In genomic region chr15:78563092-78563491, GRCh38 we compare ENCODE assay signal across 36 cellular contexts. TPM values are rescaled to one million over a fixed set of nuclear protein-coding genes. Genes with fewer than 3 reads are reported as not detected.
"Had no signal": no experiment of that assay in that cellular context is flagged by ENCODE, and none has a peak within 500 bp of the region (broad histone marks: within the 10 kb centered on the region; RNA-seq: fewer than 3 reads in every experiment).

No MANE protein-coding gene starts in this region.

- DNase-seq: activated B cell treated with CpG ODN at 0.5 μM for 24 hours; activated CD4-positive, alpha-beta memory T cell treated with anti-CD3 and anti-CD28 coated beads for 36 hours; activated CD4-positive, alpha-beta T cell treated with anti-CD3 and anti-CD28 coated beads for 4 hours; activated CD4-positive, alpha-beta T cell treated with anti-CD3 and anti-CD28 coated beads, Interleukin-2, amount 10 ng/mL, durations not matched to agents 24 days and 14 days; activated CD4-positive, alpha-beta T cell treated with anti-CD3 and anti-CD28 coated beads, Interleukin-2, amount 50 U/mL, for 1 hour; activated CD4-positive, alpha-beta T cell treated with anti-CD3 and anti-CD28 coated beads, Interleukin-2, amount 50 U/mL, for 4 hours; activated CD4-positive, CD25-positive, alpha-beta regulatory T cell treated with anti-CD3 and anti-CD28 coated beads, Interleukin-2, amount 50 U/mL, for 72 hours; activated CD8-positive, alpha-beta memory T cell treated with anti-CD3 and anti-CD28 coated beads, Interleukin-2, amount 50 U/mL, for 4 hours; activated CD8-positive, alpha-beta T cell treated with anti-CD3 and anti-CD28 coated beads for 36 hours; activated effector memory CD4-positive, alpha-beta T cell treated with anti-CD3 and anti-CD28 coated beads, Interleukin-2, amount 50 U/mL, for 16 hours; activated gamma-delta T cell treated with Interleukin-2 at 50 U/mL for 16 hours; activated naive CD4-positive, alpha-beta T cell; activated naive CD4-positive, alpha-beta T cell treated with anti-CD3 and anti-CD28 coated beads for 36 hours; activated naive CD4-positive, alpha-beta T cell treated with anti-CD3 and anti-CD28 coated beads, Interleukin-2, amount 50 U/mL, for 16 hours; activated T-cell treated with anti-CD3 and anti-CD28 coated beads for 4 hours; activated T-cell treated with anti-CD3 and anti-CD28 coated beads, Interleukin-2, amount 50 U/mL, for 1 hour; activated T-cell treated with anti-CD3 and anti-CD28 coated beads, Interleukin-2, amount 50 U/mL, for 4 hours; activated T-cell treated with anti-CD3 and anti-CD28 coated beads, Interleukin-2, amount 50 U/mL, for 72 hours; adrenal gland; amniotic stem cell; aorta; body of pancreas; brain microvascular endothelial cell; central memory CD4-positive, alpha-beta T cell; T-cell; T-helper 17 cell; T-helper 9 cell had no signal

- H3K27me3 ChIP-seq: adrenal gland, body of pancreas, brain microvascular endothelial cell, breast epithelium had no signal

- H3K9me3 ChIP-seq: adrenal gland, body of pancreas, breast epithelium had no signal

- H3K4me3 ChIP-seq: adrenal gland, body of pancreas, breast epithelium had no signal

- H3K9me3 Mint-ChIP-seq: activated B cell treated with CpG ODN at 0.5 μM for 24 hours; activated CD4-positive, alpha-beta memory T cell treated with anti-CD3 and anti-CD28 coated beads for 36 hours; activated CD4-positive, alpha-beta T cell treated with anti-CD3 and anti-CD28 coated beads, Interleukin-2, amount 10 ng/mL, durations not matched to agents 24 days and 14 days; activated CD8-positive, alpha-beta T cell treated with anti-CD3 and anti-CD28 coated beads for 36 hours; activated naive CD4-positive, alpha-beta T cell treated with anti-CD3 and anti-CD28 coated beads for 36 hours; activated naive CD4-positive, alpha-beta T cell treated with anti-CD3 and anti-CD28 coated beads, Interleukin-2, amount 50 U/mL, for 72 hours; activated T-cell treated with anti-CD3 and anti-CD28 coated beads, Interleukin-2, amount 50 U/mL, for 4 hours; activated T-cell treated with anti-CD3 and anti-CD28 coated beads, Interleukin-2, amount 50 U/mL, for 72 hours; activated T-helper 1 cell treated with anti-CD3 and anti-CD28 coated beads, Interleukin-12 subunit alpha, Interleukin-12 subunit beta, Interleukin-2, Interleukin-4 antibody, amounts not matched to agents 30 ng/mL and 10 ng/mL and 1 ng/mL, durations not matched to agents 14 hours and 24 hours and 36 hours; activated T-helper 17 cell treated with anti-CD3 and anti-CD28 coated beads, Interleukin-2, amount 50 U/mL, for 72 hours; T-cell; T-helper 2 cell treated with Interferon-gamma antibody and Interleukin-4, amounts not matched to agents 5 μg/mL and 100 μg/mL, for 36 hours had no signal

- H3K36me3 ChIP-seq: adrenal gland, brain microvascular endothelial cell, breast epithelium had no signal

- H3K4me1 ChIP-seq: breast epithelium had no signal

- ATAC-seq: activated CD8-positive, alpha-beta T cell treated with anti-CD3 and anti-CD28 coated beads for 36 hours; activated naive CD4-positive, alpha-beta T cell treated with anti-CD3 and anti-CD28 coated beads, Interleukin-2, amount 50 U/mL, for 72 hours; activated T-cell treated with anti-CD3 and anti-CD28 coated beads, Interleukin-2, amount 50 U/mL, for 4 hours; activated T-cell treated with anti-CD3 and anti-CD28 coated beads, Interleukin-2, amount 50 U/mL, for 72 hours; activated T-helper 17 cell treated with anti-CD3 and anti-CD28 coated beads, Interleukin-2, amount 50 U/mL, for 72 hours; body of pancreas; T-cell; T-helper 17 cell had no signal

- H3K27ac ChIP-seq: adrenal gland, body of pancreas, brain microvascular endothelial cell, breast epithelium, VCaP had no signal

- H3K4me3 Mint-ChIP-seq: activated B cell treated with CpG ODN at 0.5 μM for 24 hours; activated CD4-positive, alpha-beta memory T cell treated with anti-CD3 and anti-CD28 coated beads for 36 hours; activated CD4-positive, alpha-beta T cell treated with anti-CD3 and anti-CD28 coated beads, Interleukin-2, amount 10 ng/mL, durations not matched to agents 24 days and 14 days; activated CD8-positive, alpha-beta T cell treated with anti-CD3 and anti-CD28 coated beads for 36 hours; activated naive CD4-positive, alpha-beta T cell treated with anti-CD3 and anti-CD28 coated beads for 36 hours; activated T-cell treated with anti-CD3 and anti-CD28 coated beads, Interleukin-2, amount 50 U/mL, for 4 hours; activated T-cell treated with anti-CD3 and anti-CD28 coated beads, Interleukin-2, amount 50 U/mL, for 72 hours; activated T-helper 1 cell treated with anti-CD3 and anti-CD28 coated beads, Interleukin-12 subunit alpha, Interleukin-12 subunit beta, Interleukin-2, Interleukin-4 antibody, amounts not matched to agents 30 ng/mL and 10 ng/mL and 1 ng/mL, durations not matched to agents 14 hours and 24 hours and 36 hours; activated T-helper 17 cell treated with anti-CD3 and anti-CD28 coated beads, Interleukin-2, amount 50 U/mL, for 72 hours; T-helper 17 cell; T-helper 2 cell treated with Interferon-gamma antibody and Interleukin-4, amounts not matched to agents 5 μg/mL and 100 μg/mL, for 36 hours had no signal

- H3K27ac Mint-ChIP-seq: activated B cell treated with CpG ODN at 0.5 μM for 24 hours; activated CD4-positive, alpha-beta memory T cell treated with anti-CD3 and anti-CD28 coated beads for 36 hours; activated CD4-positive, alpha-beta T cell treated with anti-CD3 and anti-CD28 coated beads, Interleukin-2, amount 10 ng/mL, durations not matched to agents 24 days and 14 days; activated CD8-positive, alpha-beta T cell treated with anti-CD3 and anti-CD28 coated beads for 36 hours; activated naive CD4-positive, alpha-beta T cell treated with anti-CD3 and anti-CD28 coated beads for 36 hours; activated naive CD4-positive, alpha-beta T cell treated with anti-CD3 and anti-CD28 coated beads, Interleukin-2, amount 50 U/mL, for 72 hours; activated T-cell treated with anti-CD3 and anti-CD28 coated beads, Interleukin-2, amount 50 U/mL, for 72 hours; activated T-helper 1 cell treated with anti-CD3 and anti-CD28 coated beads, Interleukin-12 subunit alpha, Interleukin-12 subunit beta, Interleukin-2, Interleukin-4 antibody, amounts not matched to agents 30 ng/mL and 10 ng/mL and 1 ng/mL, durations not matched to agents 14 hours and 24 hours and 36 hours; activated T-helper 17 cell treated with anti-CD3 and anti-CD28 coated beads, Interleukin-2, amount 50 U/mL, for 72 hours; T-cell; T-helper 17 cell; T-helper 2 cell treated with Interferon-gamma antibody and Interleukin-4, amounts not matched to agents 5 μg/mL and 100 μg/mL, for 36 hours had no signal

- H3K36me3 Mint-ChIP-seq: activated CD4-positive, alpha-beta memory T cell treated with anti-CD3 and anti-CD28 coated beads for 36 hours; T-cell had no signal

RNA-seq across cellular contexts. Expression of gene CHRNA3, which starts 57.7 kb away (rescaled TPM):
- total RNA-seq: activated B cell treated with CpG ODN at 0.5 μM for 24 hours; activated CD4-positive, alpha-beta memory T cell treated with anti-CD3 and anti-CD28 coated beads for 36 hours; activated CD4-positive, alpha-beta T cell treated with anti-CD3 and anti-CD28 coated beads, Interleukin-2, amount 10 ng/mL, durations not matched to agents 24 days and 14 days; activated CD8-positive, alpha-beta memory T cell treated with anti-CD3 and anti-CD28 coated beads for 36 hours; activated CD8-positive, alpha-beta T cell treated with anti-CD3 and anti-CD28 coated beads for 36 hours; activated naive CD4-positive, alpha-beta T cell treated with anti-CD3 and anti-CD28 coated beads for 36 hours; activated naive CD4-positive, alpha-beta T cell treated with anti-CD3 and anti-CD28 coated beads, Interleukin-2, amount 50 U/mL, for 72 hours; activated T-cell treated with anti-CD3 and anti-CD28 coated beads, Interleukin-2, amount 50 U/mL, for 4 hours; activated T-cell treated with anti-CD3 and anti-CD28 coated beads, Interleukin-2, amount 50 U/mL, for 72 hours; activated T-helper 1 cell treated with anti-CD3 and anti-CD28 coated beads, Interleukin-12 subunit alpha, Interleukin-12 subunit beta, Interleukin-2, Interleukin-4 antibody, amounts not matched to agents 30 ng/mL and 10 ng/mL and 1 ng/mL, durations not matched to agents 14 hours and 24 hours and 36 hours; activated T-helper 17 cell treated with anti-CD3 and anti-CD28 coated beads, Interleukin-2, amount 50 U/mL, for 72 hours; aorta; astrocyte; T-cell; T-helper 1 cell treated with Interleukin-12 subunit alpha and Interleukin-12 subunit beta and Interleukin-4 antibody, amounts not matched to agents 30 ng/mL and 1 ng/mL, for 36 hours; T-helper 17 cell had no signal
- polyA plus RNA-seq: aorta had no signal
